ENCODE assay signal across 8 cellular contexts in genomic region chr6:131519670-131520436, GRCh38. TPM values are rescaled to one million over a fixed set of nuclear protein-coding genes. Genes with fewer than 3 reads are reported as not detected.
A peak's percentile ranks its signal among the peaks of the same experiment; 100 is the strongest.
DNase-seq lines count a peak whose midpoint lies in the region; ATAC-seq and TF ChIP-seq lines count a peak whose summit lies in the region.

No MANE protein-coding gene starts in this region.

- H3K4me3 ChIP-seq in AG04450 (ENCODE audit: low read depth, low read length): no peak overlapping the region
- H3K4me3 ChIP-seq in MM.1S (ENCODE audit: low read length): no peak overlapping the region
- H3K4me3 ChIP-seq in WI38 (ENCODE audit: low read depth, low read length): no peak overlapping the region
- no peak overlapping the region for H3K4me3 ChIP-seq in osteoblast (ENCODE audit: insufficient read depth, low read length)

- H3K4me1 ChIP-seq in MM.1S (ENCODE audit: low read length) (no peaks in the 10 kb centered on the region), osteoblast (ENCODE audit: insufficient read depth, low read length) (no peaks in the 10 kb centered on the region)

- H2AFZ ChIP-seq in MM.1S (ENCODE audit: low read length) (no peak overlapping the region), osteoblast (ENCODE audit: low read length) (peak overlapping the region; percentile 3)

- H3K27ac ChIP-seq in AG04450 (ENCODE audit: low read depth, low read length) (no peak overlapping the region), MM.1S (ENCODE audit: low read length) (no peak overlapping the region), epithelial cell of prostate (no peak overlapping the region), osteoblast (ENCODE audit: low read depth, low read length) (no peak overlapping the region)

- H3K36me3 ChIP-seq in MM.1S (replicated peaks; ENCODE audit: insufficient read depth, low read length) (no peaks in the 10 kb centered on the region), osteoblast (ENCODE audit: insufficient read depth, low read length) (no peaks in the 10 kb centered on the region)

- H3K9me2 ChIP-seq in MM.1S (replicated peaks; ENCODE audit: insufficient read depth, low read length): no peaks in the 10 kb centered on the region

- H3K9ac ChIP-seq in MM.1S (ENCODE audit: low read length): no peak overlapping the region

- POLR2A ChIA-PET in AG04450 (lab: Yijun Ruan, JAX): no interaction called here

- H3F3A ChIP-seq in MM.1S (ENCODE audit: insufficient read depth, low read length): no peaks in the 10 kb centered on the region

- ATAC-seq in HG02571 (IDR thresholded peaks at IDR 0.05; ENCODE audit: unreplicated experiment): peak; percentile 92

- DNase-seq in AG04450 (ENCODE audit: low read depth, low spot score) (no peak), MM.1S (peak; percentile 49), epithelial cell of prostate (ENCODE audit: low read depth, low spot score) (peak; percentile 6), osteoblast (ENCODE audit: insufficient read length, low spot score, missing footprints) (peak; percentile 43), inferior parietal cortex (ENCODE audit: extremely low spot score) (no peak)

- TF ChIP-seq CTCF in AG04450 (IDR thresholded peaks at IDR 0.05; ENCODE audit: low read depth, low read length) (peak; percentile 67), GM12874 (IDR thresholded peaks at IDR 0.05; ENCODE audit: insufficient read depth, low read depth, low read length) (peak; percentile 69), MM.1S (IDR thresholded peaks at IDR 0.05; ENCODE audit: low read length) (peak; percentile 66), WI38 (IDR thresholded peaks at IDR 0.05; ENCODE audit: low read depth, low read length) (peak; percentile 56), osteoblast (IDR thresholded peaks at IDR 0.05; ENCODE audit: extremely low read depth, low read depth, low read length) (peak; percentile 64)

- H4K20me1 ChIP-seq in MM.1S (ENCODE audit: insufficient read depth, low read length) (no peaks in the 10 kb centered on the region), osteoblast (ENCODE audit: insufficient read depth, low read length) (no peaks in the 10 kb centered on the region)

- H3K27me3 ChIP-seq in AG04450 (ENCODE audit: control insufficient read depth, insufficient read depth, low read length): no peaks in the 10 kb centered on the region
- H3K27me3 ChIP-seq in MM.1S (replicated peaks; ENCODE audit: insufficient read depth, low read length): no peaks in the 10 kb centered on the region
- peaks cover 6% of the 10 kb centered on the region for H3K27me3 ChIP-seq in osteoblast (ENCODE audit: insufficient read depth, low read length)

- H3K4me2 ChIP-seq in MM.1S (ENCODE audit: low read depth, low read length) (no peak overlapping the region), osteoblast (ENCODE audit: insufficient read depth, low read length) (no peak overlapping the region)

- H3K9me3 ChIP-seq in AG04450 (ENCODE audit: control insufficient read depth, insufficient read depth, low read length): peaks cover 2% of the 10 kb centered on the region; the same call in 1 of the 2 replicates
- H3K9me3 ChIP-seq in MM.1S (replicated peaks; ENCODE audit: insufficient read depth, low read length): no peaks in the 10 kb centered on the region
- H3K9me3 ChIP-seq in osteoblast (ENCODE audit: low read depth, low read length): no peaks in the 10 kb centered on the region

- CTCF ChIA-PET in AG04450 (lab: Charles Lee): interaction anchor here (0.7 to 2.0 kb wide), 23 partner anchors 11 to 635 kb away, joined by 3 to 18 read pairs (median 4); partner anchors contain the start of gene MED23

- no peaks in the 10 kb centered on the region for H3K79me2 ChIP-seq in MM.1S (ENCODE audit: low read length)
- no peaks in the 10 kb centered on the region for H3K79me2 ChIP-seq in osteoblast (ENCODE audit: insufficient read depth, low read length)

RNA-seq across cellular contexts. Expression of gene ARG1, which starts 53.2 kb away (rescaled TPM):
- not detected in 2 replicates for polyA plus RNA-seq in AG04450 (2011; rRNA removed)
- polyA minus RNA-seq in AG04450 (2011; rRNA and poly(A)+ RNA removed): not detected in 2 replicates
- total RNA-seq in osteoblast: not detected in 2 replicates

Comparison
In these comparisons a context has a peak if more than half of its experiments do, and no peak if none do; other contexts are left out.
1. DNase-seq: peak in MM.1S (single experiment), epithelial cell of prostate (single experiment) and osteoblast (single experiment); none in AG04450 (single experiment) and inferior parietal cortex (single experiment).
2. Peak in every context shown above with its lines, with median percentiles within 50 percentile points of each other: CTCF ChIP-seq.